ENCODE assay signal across 8 cellular contexts in genomic region chr4:87006531-87007344, GRCh38.
DNase-seq lines count a peak whose midpoint lies in the region; ATAC-seq, FAIRE-seq and TF ChIP-seq lines count a peak whose summit lies in the region.

No MANE protein-coding gene starts in this region.

- peak; percentile 63 for ATAC-seq in HG02623 (IDR thresholded peaks at IDR 0.05; ENCODE audit: unreplicated experiment)
- ATAC-seq in SK-N-SH treated with all-trans-retinoic acid at 6 μM for 48 hours: peak; percentile 93
- peak; percentile 95 for ATAC-seq in Right ventricle myocardium superior (ENCODE audit: poor library complexity)
- peak; percentile 86 to 94 (median 93) for ATAC-seq in pancreas

- WGBS in pancreas, 2 donors: 0% methylated on average over 76 of the region's 76 CpGs

- no peak for FAIRE-seq in pancreas (lab: Jason Lieb, UNC)

- TF ChIP-seq CTCF in GM12865 (IDR thresholded peaks at IDR 0.05; ENCODE audit: insufficient read depth, low read depth, low read length, missing control alignments): peak; percentile 18
- TF ChIP-seq CTCF in pancreas (IDR thresholded peaks at IDR 0.05): no peak
- TF ChIP-seq CTCF in tibial artery (IDR thresholded peaks at IDR 0.05): peak; percentile 33 to 52

- H3K4me1 ChIP-seq in pancreas (peaks cover 17 to 51% (median 41%) of the 10 kb centered on the region in 3 donors), tibial artery (peaks cover 0 to 45% (median 25%) of the 10 kb centered on the region in 4 donors)

- H3K27ac Mint-ChIP-seq in activated naive CD8-positive, alpha-beta T cell treated with anti-CD3 and anti-CD28 coated beads for 36 hours: peak overlapping the region; percentile 98

- intact Hi-C loops in Right ventricle myocardium superior (cut with DNase I) (loop anchor here (5.0 kb wide), 2 partner anchors 69 to 86 kb away; partner anchors contain the start of gene AFF1), pancreas (cut with DNase I) (loop anchor here in 1 of 3 donors (5.0 kb wide), 1 partner anchor 69 kb away; the partner anchor contains the start of gene AFF1), tibial artery (cut with DNase I; ENCODE audit: low total_unique reads) (loop anchor here (5.0 to 10.0 kb wide), 2 partner anchors 69 to 88 kb away; partner anchors contain the start of gene AFF1)

- H3K27ac ChIP-seq in pancreas (peak overlapping the region; percentile 94 to 98 (median 96)), tibial artery (peak overlapping the region; percentile 92 to 94)

- no peaks in the 10 kb centered on the region for H3K27me3 Mint-ChIP-seq in activated naive CD8-positive, alpha-beta T cell treated with anti-CD3 and anti-CD28 coated beads for 36 hours

- H3K4me3 ChIP-seq in GM12865 (ENCODE audit: low read depth, low read length) (peak overlapping the region; percentile 66), pancreas (peak overlapping the region; percentile 46 to 67 (median 60)), tibial artery (peak overlapping the region; percentile 88 to 91)

- H3K9me3 ChIP-seq in pancreas: no peaks in the 10 kb centered on the region
- H3K9me3 ChIP-seq in tibial artery: no peaks in the 10 kb centered on the region

- H3K27me3 ChIP-seq in pancreas (no peaks in the 10 kb centered on the region), tibial artery (no peaks in the 10 kb centered on the region)

- no peaks in the 10 kb centered on the region for H3K36me3 Mint-ChIP-seq in activated naive CD8-positive, alpha-beta T cell treated with anti-CD3 and anti-CD28 coated beads for 36 hours

- H3K36me3 ChIP-seq in pancreas (no peaks in the 10 kb centered on the region), tibial artery (no peaks in the 10 kb centered on the region)

- H3K9me3 Mint-ChIP-seq in activated naive CD8-positive, alpha-beta T cell treated with anti-CD3 and anti-CD28 coated beads for 36 hours: no peaks in the 10 kb centered on the region

- H3K4me3 Mint-ChIP-seq in activated naive CD8-positive, alpha-beta T cell treated with anti-CD3 and anti-CD28 coated beads for 36 hours: peak overlapping the region; percentile 96

- DNase-seq in GM12865 (ENCODE audit: low read depth) (peak; percentile 97), NCI-H1092 treated with DMSO at 0.1 percent for 48 hours (lab: John Stamatoyannopoulos, UW) (peak; percentile 96), Right ventricle myocardium superior (peak; percentile 96), pancreas (peak; percentile 92 to 98 (median 94)), tibial artery (peak; percentile 90 to 95)
- DNase-seq in activated naive CD8-positive, alpha-beta T cell treated with anti-CD3 and anti-CD28 coated beads for 36 hours: peak; percentile 92

- H3K4me1 Mint-ChIP-seq in activated naive CD8-positive, alpha-beta T cell treated with anti-CD3 and anti-CD28 coated beads for 36 hours: peaks cover 47% of the 10 kb centered on the region

TF ChIP-seq in SK-N-SH treated with all-trans-retinoic acid at 6 μM for 48 hours, 23 proteins besides CTCF, POLR2A, EP300 and RAD21 (continues in another document):
- TF ChIP-seq, protein P1, sequence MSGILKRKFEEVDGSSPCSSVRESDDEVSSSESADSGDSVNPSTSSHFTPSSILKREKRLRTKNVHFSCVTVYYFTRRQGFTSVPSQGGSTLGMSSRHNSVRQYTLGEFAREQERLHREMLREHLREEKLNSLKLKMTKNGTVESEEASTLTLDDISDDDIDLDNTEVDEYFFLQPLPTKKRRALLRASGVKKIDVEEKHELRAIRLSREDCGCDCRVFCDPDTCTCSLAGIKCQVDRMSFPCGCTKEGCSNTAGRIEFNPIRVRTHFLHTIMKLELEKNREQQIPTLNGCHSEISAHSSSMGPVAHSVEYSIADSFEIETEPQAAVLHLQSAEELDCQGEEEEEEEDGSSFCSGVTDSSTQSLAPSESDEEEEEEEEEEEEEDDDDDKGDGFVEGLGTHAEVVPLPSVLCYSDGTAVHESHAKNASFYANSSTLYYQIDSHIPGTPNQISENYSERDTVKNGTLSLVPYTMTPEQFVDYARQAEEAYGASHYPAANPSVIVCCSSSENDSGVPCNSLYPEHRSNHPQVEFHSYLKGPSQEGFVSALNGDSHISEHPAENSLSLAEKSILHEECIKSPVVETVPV (CRISPR knock-in tag; IDR thresholded peaks at IDR 0.05): 0 out of 2 replicates have a peak, but pooled peaks have one; percentile 68
- TF ChIP-seq ZC3H10 (CRISPR knock-in tag; IDR thresholded peaks at IDR 0.05): no peak
- TF ChIP-seq POU6F1 (CRISPR knock-in tag; IDR thresholded peaks at IDR 0.05; ENCODE audit: borderline replicate concordance, low read depth): no peak
- 0 out of 2 replicates have a peak, but pooled peaks have one; percentile 4 for TF ChIP-seq PPARA (CRISPR knock-in tag; IDR thresholded peaks at IDR 0.05; ENCODE audit: borderline replicate concordance)
- TF ChIP-seq ZFP3 (CRISPR knock-in tag; IDR thresholded peaks at IDR 0.05): peak; percentile 31; the same call in 1 of the 2 replicates
- peak; percentile 11; the same call in 1 of the 2 replicates for TF ChIP-seq TCF4 (CRISPR knock-in tag; IDR thresholded peaks at IDR 0.05; ENCODE audit: borderline replicate concordance)
- TF ChIP-seq, protein P2, sequence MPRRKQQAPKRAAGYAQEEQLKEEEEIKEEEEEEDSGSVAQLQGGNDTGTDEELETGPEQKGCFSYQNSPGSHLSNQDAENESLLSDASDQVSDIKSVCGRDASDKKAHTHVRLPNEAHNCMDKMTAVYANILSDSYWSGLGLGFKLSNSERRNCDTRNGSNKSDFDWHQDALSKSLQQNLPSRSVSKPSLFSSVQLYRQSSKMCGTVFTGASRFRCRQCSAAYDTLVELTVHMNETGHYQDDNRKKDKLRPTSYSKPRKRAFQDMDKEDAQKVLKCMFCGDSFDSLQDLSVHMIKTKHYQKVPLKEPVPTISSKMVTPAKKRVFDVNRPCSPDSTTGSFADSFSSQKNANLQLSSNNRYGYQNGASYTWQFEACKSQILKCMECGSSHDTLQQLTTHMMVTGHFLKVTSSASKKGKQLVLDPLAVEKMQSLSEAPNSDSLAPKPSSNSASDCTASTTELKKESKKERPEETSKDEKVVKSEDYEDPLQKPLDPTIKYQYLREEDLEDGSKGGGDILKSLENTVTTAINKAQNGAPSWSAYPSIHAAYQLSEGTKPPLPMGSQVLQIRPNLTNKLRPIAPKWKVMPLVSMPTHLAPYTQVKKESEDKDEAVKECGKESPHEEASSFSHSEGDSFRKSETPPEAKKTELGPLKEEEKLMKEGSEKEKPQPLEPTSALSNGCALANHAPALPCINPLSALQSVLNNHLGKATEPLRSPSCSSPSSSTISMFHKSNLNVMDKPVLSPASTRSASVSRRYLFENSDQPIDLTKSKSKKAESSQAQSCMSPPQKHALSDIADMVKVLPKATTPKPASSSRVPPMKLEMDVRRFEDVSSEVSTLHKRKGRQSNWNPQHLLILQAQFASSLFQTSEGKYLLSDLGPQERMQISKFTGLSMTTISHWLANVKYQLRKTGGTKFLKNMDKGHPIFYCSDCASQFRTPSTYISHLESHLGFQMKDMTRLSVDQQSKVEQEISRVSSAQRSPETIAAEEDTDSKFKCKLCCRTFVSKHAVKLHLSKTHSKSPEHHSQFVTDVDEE (CRISPR knock-in tag; IDR thresholded peaks at IDR 0.05): peak; percentile 42; the same call in 1 of the 2 replicates
- TF ChIP-seq ZNF70 (CRISPR knock-in tag; IDR thresholded peaks at IDR 0.05): no peak
- TF ChIP-seq ARNTL (CRISPR knock-in tag; IDR thresholded peaks at IDR 0.05; ENCODE audit: borderline replicate concordance, low read depth): no peak
- no peak for TF ChIP-seq OSR1 (CRISPR knock-in tag; IDR thresholded peaks at IDR 0.05)
- TF ChIP-seq SNAI2 (CRISPR knock-in tag; IDR thresholded peaks at IDR 0.05): no peak
- TF ChIP-seq GLIS3 (CRISPR knock-in tag; IDR thresholded peaks at IDR 0.05): peak; percentile 97
- peak; percentile 30; the same call in 1 of the 2 replicates for TF ChIP-seq ZNF8 (CRISPR knock-in tag; IDR thresholded peaks at IDR 0.05)
- TF ChIP-seq RARB (CRISPR knock-in tag; IDR thresholded peaks at IDR 0.05): no peak
- TF ChIP-seq ISL1 (CRISPR knock-in tag; IDR thresholded peaks at IDR 0.05): no peak
- TF ChIP-seq ZNF565 (CRISPR knock-in tag; conservative IDR thresholded peaks at IDR 0.05; ENCODE audit: low read depth): no peak
- TF ChIP-seq, protein P3, sequence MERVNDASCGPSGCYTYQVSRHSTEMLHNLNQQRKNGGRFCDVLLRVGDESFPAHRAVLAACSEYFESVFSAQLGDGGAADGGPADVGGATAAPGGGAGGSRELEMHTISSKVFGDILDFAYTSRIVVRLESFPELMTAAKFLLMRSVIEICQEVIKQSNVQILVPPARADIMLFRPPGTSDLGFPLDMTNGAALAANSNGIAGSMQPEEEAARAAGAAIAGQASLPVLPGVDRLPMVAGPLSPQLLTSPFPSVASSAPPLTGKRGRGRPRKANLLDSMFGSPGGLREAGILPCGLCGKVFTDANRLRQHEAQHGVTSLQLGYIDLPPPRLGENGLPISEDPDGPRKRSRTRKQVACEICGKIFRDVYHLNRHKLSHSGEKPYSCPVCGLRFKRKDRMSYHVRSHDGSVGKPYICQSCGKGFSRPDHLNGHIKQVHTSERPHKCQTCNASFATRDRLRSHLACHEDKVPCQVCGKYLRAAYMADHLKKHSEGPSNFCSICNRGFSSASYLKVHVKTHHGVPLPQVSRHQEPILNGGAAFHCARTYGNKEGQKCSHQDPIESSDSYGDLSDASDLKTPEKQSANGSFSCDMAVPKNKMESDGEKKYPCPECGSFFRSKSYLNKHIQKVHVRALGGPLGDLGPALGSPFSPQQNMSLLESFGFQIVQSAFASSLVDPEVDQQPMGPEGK (CRISPR knock-in tag; IDR thresholded peaks at IDR 0.05; ENCODE audit: borderline replicate concordance): no peak
- TF ChIP-seq ESRRG (CRISPR knock-in tag; IDR thresholded peaks at IDR 0.05): no peak
- TF ChIP-seq TOX (CRISPR knock-in tag; IDR thresholded peaks at IDR 0.05; ENCODE audit: borderline replicate concordance): peak; percentile 46; the same call in 1 of the 2 replicates
- peak; percentile 72; the same call in 1 of the 2 replicates for TF ChIP-seq CSDC2 (CRISPR knock-in tag; IDR thresholded peaks at IDR 0.05)

Comparison
In these comparisons a context has a peak if more than half of its experiments do, and no peak if none do; other contexts are left out.
1. Peak in every context shown above with its lines: DNase-seq, ATAC-seq, H3K4me3 ChIP-seq and H3K27ac ChIP-seq.
2. CTCF ChIP-seq: peak in GM12865 (single experiment) and tibial artery (2 of 2); none in pancreas (0 of 4).